In the genomic region with DNA sequence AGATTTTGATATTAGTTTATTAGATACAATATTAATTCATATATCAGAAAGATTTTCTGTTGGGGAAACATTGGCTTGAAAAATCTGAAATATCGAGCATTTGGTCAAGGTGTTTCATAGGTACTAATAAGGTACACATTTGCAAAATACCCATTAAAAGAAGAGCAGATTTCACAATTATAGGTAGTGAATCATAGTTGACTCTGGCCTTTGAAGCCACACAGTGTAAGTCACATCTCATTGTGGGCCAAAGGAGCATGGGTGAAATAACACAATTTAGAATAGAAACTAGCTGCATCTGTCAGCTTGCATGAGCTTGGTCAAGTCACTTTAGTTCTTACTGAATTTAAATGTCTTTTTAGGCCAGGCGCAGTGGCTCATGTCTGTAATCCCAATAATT, we compare ENCODE assay signal across 24 cellular contexts. TPM values are rescaled to one million over a fixed set of nuclear protein-coding genes. Genes with fewer than 3 reads are reported as not detected.
DNase-seq lines count a peak whose midpoint lies in the region; ATAC-seq, FAIRE-seq and TF ChIP-seq lines count a peak whose summit lies in the region.
"Had no signal": no experiment of that assay in that cellular context is flagged by ENCODE, and none has a peak within 500 bp of the region (broad histone marks: within the 10 kb centered on the region; RNA-seq: fewer than 3 reads in every experiment).

No MANE protein-coding gene starts in this region.

- H2AFZ ChIP-seq in KMS-11 (ENCODE audit: low read depth) (no peak overlapping the region), mammary epithelial cell (ENCODE audit: low read depth, low read length) (no peak overlapping the region), HepG2 (ENCODE audit: low read length) (no peak overlapping the region)

- dilution Hi-C loops in mammary epithelial cell (cut with HindIII; ENCODE audit: low sequenced_read_pairs) = no loop called here

- H3K4me3 ChIP-seq in KMS-11 (IDR thresholded peaks at IDR 0.05; ENCODE audit: insufficient read depth, low read depth, low read length) = no peak overlapping the region
- H3K4me3 ChIP-seq in mammary epithelial cell (replicated peaks in 1 of 3; ENCODE audit: insufficient read depth in 1 of 3, low read depth in 2 of 3, low read length in 3 of 3) = no peak overlapping the region
- H3K4me3 ChIP-seq in HepG2 (replicated peaks in 1 of 3; ENCODE audit: insufficient read depth in 1 of 3, low read depth in 2 of 3, low read length in 3 of 3) = no peak overlapping the region
- no peak overlapping the region for H3K4me3 ChIP-seq in ovary
- H3K4me3 ChIP-seq: adrenal gland, cardiac muscle cell, prostate gland had no signal

- no peak for FAIRE-seq in HepG2 (lab: Jason Lieb, UNC)
- FAIRE-seq: G401.6, kidney had no signal

- ATAC-seq in HepG2 = no peak

- WGBS in mammary epithelial cell (ENCODE audit: low coverage, missing lambda C conversion rate) = 89% methylated on average over 2 of the region's 2 CpGs
- WGBS in HepG2 (ENCODE audit: low lambda C conversion rate) = 90% methylated on average over 2 of the region's 2 CpGs
- 92 to 97% (median 97%) methylated on average over 2 of the region's 2 CpGs for WGBS in ovary, 3 donors

- peak; percentile 9 for DNase-seq in activated CD4-positive, alpha-beta T cell treated with anti-CD3 and anti-CD28 coated beads for 48 hours
- no peak for DNase-seq in activated CD4-positive, alpha-beta T cell treated with anti-CD3 and anti-CD28 coated beads, Interleukin-2, amount 50 U/mL, for 1 hour
- peak; percentile 37 for DNase-seq in mammary epithelial cell
- peak; percentile 21 for DNase-seq in HepG2 (ENCODE audit: low spot score)
- DNase-seq in HuH-7 (ENCODE audit: low spot score) = no peak
- no peak for DNase-seq in ovary
- DNase-seq in HK-2 (ENCODE audit: unreplicated experiment) = no peak
- DNase-seq: 8988T; activated CD4-positive, alpha-beta T cell treated with anti-CD3 and anti-CD28 coated beads for 4 hours; activated CD8-positive, alpha-beta memory T cell treated with anti-CD3 and anti-CD28 coated beads, Interleukin-2, amount 50 U/mL, for 4 hours; activated effector memory CD4-positive, alpha-beta T cell treated with anti-CD3 and anti-CD28 coated beads, Interleukin-2, amount 50 U/mL, for 16 hours; adrenal gland; CD8-positive, alpha-beta memory T cell; DMS153; HFFc6; KG1; kidney; NCI-H1105; NCI-H1930; NCI-H526 treated with DMSO at 0.1 percent for 48 hours had no signal

- TF ChIP-seq EP300 in HepG2 (IDR thresholded peaks at IDR 0.05; ENCODE audit: low read depth in 2 of 2, low read length in 2 of 2) (no peak), HepG2 (CRISPR knock-in tag; IDR thresholded peaks at IDR 0.05; ENCODE audit: borderline replicate concordance) (no peak), ovary (IDR thresholded peaks at IDR 0.05) (no peak)

- H3K27me3 ChIP-seq in KMS-11 (ENCODE audit: insufficient read depth, low read depth) (no peaks in the 10 kb centered on the region), mammary epithelial cell (ENCODE audit: insufficient read depth, low read length) (no peaks in the 10 kb centered on the region), HepG2 (ENCODE audit: control insufficient read depth in 1 of 2, insufficient read depth in 2 of 2, low read length in 2 of 2) (no peaks in the 10 kb centered on the region; a peak in 1 of 5 replicates), ovary (no peaks in the 10 kb centered on the region)
- H3K27me3 ChIP-seq: adrenal gland, cardiac muscle cell had no signal

- in situ Hi-C loops in mammary epithelial cell (cut with MboI; ENCODE audit: low sequenced_read_pairs in 2 of 2) = no loop called here
- in situ Hi-C loops in HepG2 (cut with HindIII; ENCODE audit: extremely low pct_ligation_motif_present, low pct_unique_long_range_greater_than_20kb) = no loop called here

- H3K9me3 ChIP-seq in mammary epithelial cell (replicated peaks; ENCODE audit: insufficient read depth, low read length) (no peaks in the 10 kb centered on the region), HepG2 (ENCODE audit: low read length) (no peaks in the 10 kb centered on the region), ovary (no peaks in the 10 kb centered on the region)
- H3K9me3 ChIP-seq: adrenal gland, prostate gland had no signal

- H4K20me1 ChIP-seq in KMS-11 (ENCODE audit: insufficient read depth) (no peaks in the 10 kb centered on the region), mammary epithelial cell (ENCODE audit: insufficient read depth, low read length) (no peaks in the 10 kb centered on the region), HepG2 (ENCODE audit: insufficient read depth, low read length) (peaks cover 70% of the 10 kb centered on the region)

- no peak overlapping the region for H3K9ac ChIP-seq in KMS-11
- no peak overlapping the region for H3K9ac ChIP-seq in mammary epithelial cell (ENCODE audit: insufficient read depth, low read length)
- no peak overlapping the region for H3K9ac ChIP-seq in HepG2 (ENCODE audit: insufficient read depth, low read depth, low read length)

- no TSS peak for BruUV-seq in mammary epithelial cell (replicated peaks; lab: Mats Ljungman, UMichigan)
- no TSS peak for BruUV-seq in HepG2 (replicated peaks; lab: Mats Ljungman, UMichigan)

- H3K4me2 ChIP-seq in KMS-11 = peak overlapping the region; percentile 56
- H3K4me2 ChIP-seq in mammary epithelial cell (ENCODE audit: insufficient read depth, low read depth, low read length) = no peak overlapping the region
- H3K4me2 ChIP-seq in HepG2 (ENCODE audit: low read depth, low read length) = no peak overlapping the region

- no peaks in the 10 kb centered on the region for H3K36me3 ChIP-seq in KMS-11 (ENCODE audit: insufficient read depth)
- peaks cover 15% of the 10 kb centered on the region for H3K36me3 ChIP-seq in mammary epithelial cell (ENCODE audit: insufficient read depth, low read length)
- H3K36me3 ChIP-seq in HepG2 (replicated peaks in 1 of 2; ENCODE audit: control insufficient read depth in 1 of 2, insufficient read depth in 2 of 2, low read length in 2 of 2) = peaks cover 24 to 75% of the 10 kb centered on the region in 2 experiments
- no peaks in the 10 kb centered on the region for H3K36me3 ChIP-seq in ovary
- H3K36me3 ChIP-seq: prostate gland had no signal

- CTCF ChIA-PET in mammary epithelial cell (lab: Charles Lee; ENCODE audit: low non-redundant PET) = no interaction called here
- CTCF ChIA-PET in HepG2 (lab: Yijun Ruan, JAX; ENCODE audit: low intra/inter-chr PET ratio, low total read pairs) = no interaction called here

- H3K4me1 ChIP-seq in KMS-11 (ENCODE audit: low read depth, poor library complexity, severe bottlenecking) (peaks cover 39% of the 10 kb centered on the region), mammary epithelial cell (ENCODE audit: insufficient read depth, low read length) (peaks cover 16% of the 10 kb centered on the region), HepG2 (ENCODE audit: insufficient read depth, low read length) (peaks cover 70% of the 10 kb centered on the region), ovary (ENCODE audit: insufficient read depth) (peaks cover 14% of the 10 kb centered on the region)

- H3K79me2 ChIP-seq in KMS-11 (ENCODE audit: insufficient read depth, low read depth) = peaks cover 67% of the 10 kb centered on the region
- peaks cover 88% of the 10 kb centered on the region for H3K79me2 ChIP-seq in mammary epithelial cell (ENCODE audit: insufficient read depth, low read length)
- H3K79me2 ChIP-seq in HepG2 (ENCODE audit: insufficient read depth, low read length) = peaks cover 83% of the 10 kb centered on the region

- POLR2A ChIA-PET in HepG2 (lab: Yijun Ruan, JAX) = no interaction called here

- TF ChIP-seq CTCF in KMS-11 (conservative IDR thresholded peaks at IDR 0.05; ENCODE audit: low read depth, low read length) (no peak), mammary epithelial cell (conservative IDR thresholded peaks at IDR 0.05 in 1 of 2, IDR thresholded peaks at IDR 0.05 in 1 of 2; ENCODE audit: extremely low read depth in 1 of 2, insufficient read depth in 1 of 2, low read depth in 1 of 2, low read length in 2 of 2) (no peak), HepG2 (CRISPR knock-in tag; IDR thresholded peaks at IDR 0.05) (no peak), ovary (IDR thresholded peaks at IDR 0.05) (no peak)

- TF ChIP-seq POLR2A in HepG2 (IDR thresholded peaks at IDR 0.05; ENCODE audit: insufficient read depth in 1 of 2, low read depth in 2 of 2, low read length in 2 of 2) (no peak), ovary (IDR thresholded peaks at IDR 0.05) (no peak)

- intact Hi-C loops in mammary epithelial cell (cut with micrococcal nuclease) = loop anchor here (10.0 kb wide), 1 partner anchor 221 kb away; no protein-coding TSS in a partner anchor
- intact Hi-C loops in HepG2 (cut with micrococcal nuclease; ENCODE audit: unreplicated experiment) = no loop called here
- intact Hi-C loops in ovary (cut with DNase I) = loop anchor here in 1 of 4 donors (10.0 kb wide), 1 partner anchor 119 kb away; the partner anchor contains the start of gene CHMP3

- 0 out of 2 replicates have a peak overlapping the region, but pooled peaks have one; percentile 4 for H3K27ac ChIP-seq in KMS-11
- no peak overlapping the region for H3K27ac ChIP-seq in mammary epithelial cell (ENCODE audit: insufficient read depth, low read depth, low read length)
- H3K27ac ChIP-seq in HepG2 (ENCODE audit: extremely low read length, insufficient read depth, low read length) = no peak overlapping the region
- H3K27ac ChIP-seq in ovary = no peak overlapping the region
- H3K27ac ChIP-seq: adrenal gland, cardiac muscle cell, prostate gland had no signal

- TF ChIP-seq RAD21 in HepG2 (CRISPR knock-in tag; IDR thresholded peaks at IDR 0.05) = no peak

RNA-seq across cellular contexts. Expression of gene KDM3A, which starts 4.9 kb away (rescaled TPM):
- 10 to 100 TPM; 20.0 to 29.5 TPM for total RNA-seq in mammary epithelial cell
- 15.4 TPM for polyA plus RNA-seq in mammary epithelial cell
- polyA minus RNA-seq in mammary epithelial cell = 22.5 TPM
- total RNA-seq in HepG2 (2016; rRNA removed; fragmentation: Illumina TruSeq; extraction: Trizol) = 21.0 and 30.8 TPM in 2 replicates
- total RNA-seq in HepG2 (2016; cell fraction: cytosol; rRNA removed; fragmentation: Illumina TruSeq; extraction: Trizol; ENCODE audit: low read depth) = 3.8 and 4.0 TPM in 2 replicates
- total RNA-seq in HepG2 (2016; cell fraction: insoluble cytoplasmic fraction; rRNA removed; fragmentation: Illumina TruSeq; extraction: Trizol) = 20.2 and 32.7 TPM in 2 replicates
- total RNA-seq in HepG2 (2016; cell fraction: membrane; rRNA removed; fragmentation: Illumina TruSeq; extraction: Trizol) = 7.1 and 9.1 TPM in 2 replicates
- total RNA-seq in HepG2 (2016; cell fraction: nucleus; rRNA removed; fragmentation: Illumina TruSeq; extraction: Trizol) = 52.1 and 52.6 TPM in 2 replicates
- 53.9 and 70.2 TPM in 2 replicates for polyA plus RNA-seq in HepG2 (2011; rRNA removed)
- polyA plus RNA-seq in HepG2 (2011; cell fraction: cytosol; rRNA removed) = 29.9 and 38.1 TPM in 2 replicates
- 77.5 and 80.4 TPM in 2 replicates for polyA plus RNA-seq in HepG2 (2011; cell fraction: nucleus; rRNA removed)
- 46.4 and 59.6 TPM in 2 replicates for polyA plus RNA-seq in HepG2 (2012)
- 1.5 and 3.7 TPM in 2 replicates for polyA plus RNA-seq in HepG2 (2016; cell fraction: cytosol; fragmentation: Illumina TruSeq; extraction: Trizol; ENCODE audit: low read depth)
- polyA plus RNA-seq in HepG2 (2016; cell fraction: insoluble cytoplasmic fraction; fragmentation: Illumina TruSeq; extraction: Trizol; ENCODE audit: low read depth) = 24.8 and 27.7 TPM in 2 replicates
- polyA plus RNA-seq in HepG2 (2016; cell fraction: membrane; fragmentation: Illumina TruSeq; extraction: Trizol; ENCODE audit: low read depth) = 5.6 and 5.8 TPM in 2 replicates
- 38.9 TPM in 2 replicates for polyA plus RNA-seq in HepG2 (2016; cell fraction: nucleus; fragmentation: Illumina TruSeq; extraction: Trizol; ENCODE audit: insufficient read depth, low read depth)
- 42.3 and 101 TPM in 2 replicates for polyA minus RNA-seq in HepG2 (2011; rRNA and poly(A)+ RNA removed; ENCODE audit: low replicate concordance)
- 82.1 and 91.9 TPM in 2 replicates for polyA minus RNA-seq in HepG2 (2011; cell fraction: cytosol; rRNA and poly(A)+ RNA removed)
- 257 and 304 TPM in 2 replicates for polyA minus RNA-seq in HepG2 (2011; cell fraction: nucleus; rRNA and poly(A)+ RNA removed)
- total RNA-seq in ovary = 10 to 100 TPM; 31.7 to 53.0 (median 40.8) TPM
- 10 to 100 TPM; 23.3 to 58.4 TPM for polyA plus RNA-seq in ovary

Comparison
In these comparisons a context has a peak if more than half of its experiments do, and no peak if none do; other contexts are left out.
1. DNase-seq: peak in activated CD4-positive, alpha-beta T cell treated with anti-CD3 and anti-CD28 coated beads for 48 hours (single experiment), mammary epithelial cell (single experiment) and HepG2 (single experiment); none in activated CD4-positive, alpha-beta T cell treated with anti-CD3 and anti-CD28 coated beads, Interleukin-2, amount 50 U/mL, for 1 hour (single experiment), HuH-7 (single experiment), ovary (0 of 5) and HK-2 (single experiment).